ENCODE assay signal across 8 cellular contexts in genomic region chr12:75658826-75659823, GRCh38.
DNase-seq lines count a peak whose midpoint lies in the region; ATAC-seq and TF ChIP-seq lines count a peak whose summit lies in the region.

No MANE protein-coding gene starts in this region.

- H3K27ac ChIP-seq in CD4-positive, CD25-positive, alpha-beta regulatory T cell (ENCODE audit: insufficient read depth, low read length, poor library complexity, severe bottlenecking), result no peak overlapping the region
- H3K27ac ChIP-seq in ovary, result no peak overlapping the region
- H3K27ac ChIP-seq in WERI-Rb-1, result no peak overlapping the region

- H3K27me3 Mint-ChIP-seq in CD4-positive, CD25-positive, alpha-beta regulatory T cell, result no peaks in the 10 kb centered on the region
- peaks cover 15% of the 10 kb centered on the region for H3K27me3 Mint-ChIP-seq in activated T-cell treated with anti-CD3 and anti-CD28 coated beads, Interleukin-2, amount 50 U/mL, for 72 hours (ENCODE audit: low read depth)
- H3K27me3 Mint-ChIP-seq in naive thymus-derived CD8-positive, alpha-beta T cell, result no peaks in the 10 kb centered on the region

- TF ChIP-seq POLR2A in ovary (IDR thresholded peaks at IDR 0.05), result no peak

- peak; percentile 46 to 52 for ATAC-seq in CD4-positive, CD25-positive, alpha-beta regulatory T cell (ENCODE audit: low read depth in 2 of 2)
- peak; percentile 74 to 80 for ATAC-seq in activated T-cell treated with anti-CD3 and anti-CD28 coated beads, Interleukin-2, amount 50 U/mL, for 72 hours (replicated peaks in 1 of 2)
- no peak for ATAC-seq in left colon
- ATAC-seq in naive thymus-derived CD8-positive, alpha-beta T cell, result no peak

- H3K36me3 Mint-ChIP-seq in CD4-positive, CD25-positive, alpha-beta regulatory T cell, result no peaks in the 10 kb centered on the region
- H3K36me3 Mint-ChIP-seq in activated T-cell treated with anti-CD3 and anti-CD28 coated beads, Interleukin-2, amount 50 U/mL, for 72 hours (ENCODE audit: insufficient read depth in 2 of 2), result no peaks in the 10 kb centered on the region
- no peaks in the 10 kb centered on the region for H3K36me3 Mint-ChIP-seq in naive thymus-derived CD8-positive, alpha-beta T cell

- peaks cover 0 to under 1% (median 0%) of the 10 kb centered on the region in 7 donors for H3K9me3 Mint-ChIP-seq in CD4-positive, CD25-positive, alpha-beta regulatory T cell
- H3K9me3 Mint-ChIP-seq in activated T-cell treated with anti-CD3 and anti-CD28 coated beads, Interleukin-2, amount 50 U/mL, for 72 hours, result no peaks in the 10 kb centered on the region
- H3K9me3 Mint-ChIP-seq in naive thymus-derived CD8-positive, alpha-beta T cell, result no peaks in the 10 kb centered on the region

- H3K36me3 ChIP-seq in CD4-positive, CD25-positive, alpha-beta regulatory T cell (ENCODE audit: control insufficient read depth, insufficient read depth, low read length), result no peaks in the 10 kb centered on the region
- H3K36me3 ChIP-seq in ovary (no peaks in the 10 kb centered on the region), WERI-Rb-1 (no peaks in the 10 kb centered on the region)

- POLR2A ChIA-PET in naive thymus-derived CD8-positive, alpha-beta T cell (lab: Charles Lee), result no interaction called here

- H3K4me3 ChIP-seq in CD4-positive, CD25-positive, alpha-beta regulatory T cell (ENCODE audit: low read depth, low read length), result no peak overlapping the region
- H3K4me3 ChIP-seq in ovary (no peak overlapping the region), WERI-Rb-1 (ENCODE audit: low read depth, low read length) (no peak overlapping the region)

- intact Hi-C loops in left colon (cut with DNase I, micrococcal nuclease), result no loop called here
- intact Hi-C loops in ovary (cut with DNase I), result no loop called here

- peaks cover 2% of the 10 kb centered on the region for H3K27me3 ChIP-seq in CD4-positive, CD25-positive, alpha-beta regulatory T cell (ENCODE audit: control insufficient read depth, insufficient read depth, low read length)
- H3K27me3 ChIP-seq in ovary (no peaks in the 10 kb centered on the region), WERI-Rb-1 (ENCODE audit: insufficient read depth, low read depth, severe bottlenecking) (no peaks in the 10 kb centered on the region)

- H3K4me1 ChIP-seq in CD4-positive, CD25-positive, alpha-beta regulatory T cell (ENCODE audit: control insufficient read depth, insufficient read depth, low read length, poor library complexity, severe bottlenecking), result no peaks in the 10 kb centered on the region
- H3K4me1 ChIP-seq in ovary (ENCODE audit: insufficient read depth), result no peaks in the 10 kb centered on the region

- peaks cover 0 to 16% (median 8%) of the 10 kb centered on the region in 4 donors for H3K4me1 Mint-ChIP-seq in CD4-positive, CD25-positive, alpha-beta regulatory T cell
- peaks cover 19% of the 10 kb centered on the region for H3K4me1 Mint-ChIP-seq in activated T-cell treated with anti-CD3 and anti-CD28 coated beads, Interleukin-2, amount 50 U/mL, for 72 hours (ENCODE audit: low read depth)
- peaks cover 0 to 9% (median 6%) of the 10 kb centered on the region in 4 donors for H3K4me1 Mint-ChIP-seq in naive thymus-derived CD8-positive, alpha-beta T cell

- 43 to 45% (median 44%) methylated on average over 10 of the region's 10 CpGs for whole genome bisulfite sequencing in ovary, 3 donors

- TF ChIP-seq CTCF in ovary (IDR thresholded peaks at IDR 0.05) (no peak), WERI-Rb-1 (IDR thresholded peaks at IDR 0.05; ENCODE audit: low read depth, low read length) (no peak)

- DNase-seq in CD4-positive, CD25-positive, alpha-beta regulatory T cell, result peak in 1 of 3 donors; percentile 39
- DNase-seq in LHCN-M2 (ENCODE audit: low read depth), result peak; percentile 87
- DNase-seq in activated T-cell treated with anti-CD3 and anti-CD28 coated beads, Interleukin-2, amount 50 U/mL, for 72 hours, result peak; percentile 8 to 11
- DNase-seq in kidney glomerular epithelial cell (lab: John Stamatoyannopoulos, UW), result peak; percentile 45
- no peak for DNase-seq in left colon
- DNase-seq in ovary, result no peak
- DNase-seq in WERI-Rb-1, result no peak
- DNase-seq in naive thymus-derived CD8-positive, alpha-beta T cell, result no peak

- H3K27ac Mint-ChIP-seq in CD4-positive, CD25-positive, alpha-beta regulatory T cell, result no peak overlapping the region
- H3K27ac Mint-ChIP-seq in activated T-cell treated with anti-CD3 and anti-CD28 coated beads, Interleukin-2, amount 50 U/mL, for 72 hours, result no peak overlapping the region
- no peak overlapping the region for H3K27ac Mint-ChIP-seq in naive thymus-derived CD8-positive, alpha-beta T cell

- H3K9me3 ChIP-seq in CD4-positive, CD25-positive, alpha-beta regulatory T cell (ENCODE audit: control insufficient read depth in 2 of 2, low read length in 2 of 2), result no peaks in the 10 kb centered on the region
- H3K9me3 ChIP-seq in ovary (no peaks in the 10 kb centered on the region), WERI-Rb-1 (ENCODE audit: severe bottlenecking) (no peaks in the 10 kb centered on the region)

- H3K4me3 Mint-ChIP-seq in CD4-positive, CD25-positive, alpha-beta regulatory T cell, result no peak overlapping the region
- peak overlapping the region in 1 of 2 donors; percentile 6 for H3K4me3 Mint-ChIP-seq in activated T-cell treated with anti-CD3 and anti-CD28 coated beads, Interleukin-2, amount 50 U/mL, for 72 hours
- H3K4me3 Mint-ChIP-seq in naive thymus-derived CD8-positive, alpha-beta T cell, result no peak overlapping the region

- no peak for TF ChIP-seq EP300 in ovary (IDR thresholded peaks at IDR 0.05)

Comparison
In these comparisons a context has a peak if more than half of its experiments do, and no peak if none do; other contexts are left out.
1. ATAC-seq: peak in CD4-positive, CD25-positive, alpha-beta regulatory T cell (2 of 2) and activated T-cell treated with anti-CD3 and anti-CD28 coated beads, Interleukin-2, amount 50 U/mL, for 72 hours (2 of 2); none in left colon (single experiment) and naive thymus-derived CD8-positive, alpha-beta T cell (0 of 2).
2. DNase-seq: peak in LHCN-M2 (single experiment), activated T-cell treated with anti-CD3 and anti-CD28 coated beads, Interleukin-2, amount 50 U/mL, for 72 hours (2 of 2) and kidney glomerular epithelial cell (single experiment); none in left colon (0 of 2), ovary (0 of 5), WERI-Rb-1 (single experiment) and naive thymus-derived CD8-positive, alpha-beta T cell (0 of 10).